Comparison of ENCODE assay signal across 8 cellular contexts in genomic region chr5:158560170-158560569, GRCh38.
DNase-seq lines count a peak whose midpoint lies in the region; ATAC-seq and TF ChIP-seq lines count a peak whose summit lies in the region.

No MANE protein-coding gene starts in this region.

- DNase-seq in AG09319 (ENCODE audit: extremely low read depth, low read depth): peak; percentile 14
- peak; percentile 48 for DNase-seq in activated B cell treated with CpG ODN at 0.5 μM for 24 hours
- no peak for DNase-seq in NCI-H2029 (lab: John Stamatoyannopoulos, UW)
- DNase-seq in NCI-H2171 treated with DMSO at 0.1 percent for 48 hours (lab: John Stamatoyannopoulos, UW): no peak
- no peak for DNase-seq in stimulated activated CD4-positive, alpha-beta T cell treated with anti-CD3 and anti-CD28 coated beads, Interleukin-4, amount 100 ng/mL, for 4 hours
- DNase-seq in activated CD4-positive, CD25-positive, alpha-beta regulatory T cell treated with anti-CD3 and anti-CD28 coated beads, Interleukin-2, amount 50 U/mL, for 72 hours: no peak

- peak overlapping the region; percentile 61 for H3K27ac Mint-ChIP-seq in activated B cell treated with CpG ODN at 0.5 μM for 24 hours

- CTCF ChIA-PET in activated B cell treated with CpG ODN at 0.5 μM for 24 hours (lab: Charles Lee): no interaction called here

- H3K36me3 Mint-ChIP-seq in activated B cell treated with CpG ODN at 0.5 μM for 24 hours (ENCODE audit: low read depth): no peaks in the 10 kb centered on the region

- POLR2A ChIA-PET in activated B cell treated with CpG ODN at 0.5 μM for 24 hours (lab: Charles Lee): interaction anchor here (0.6 to 1.4 kb wide), 5 partner anchors 22 to 699 kb away, joined by 3 to 6 read pairs (median 3); no protein-coding TSS in a partner anchor

- no peaks in the 10 kb centered on the region for H3K27me3 Mint-ChIP-seq in activated B cell treated with CpG ODN at 0.5 μM for 24 hours

- peaks cover 3% of the 10 kb centered on the region for H3K9me3 Mint-ChIP-seq in activated B cell treated with CpG ODN at 0.5 μM for 24 hours

- no peak for TF ChIP-seq CTCF in AG09319 (IDR thresholded peaks at IDR 0.05; ENCODE audit: low read depth, low read length)
- TF ChIP-seq CTCF in activated B cell treated with CpG ODN at 0.5 μM for 24 hours (IDR thresholded peaks at IDR 0.05): no peak

- intact Hi-C loops in activated B cell treated with CpG ODN at 0.5 μM for 24 hours (cut with micrococcal nuclease): loop anchor here (2.0 to 5.0 kb wide), 3 partner anchors 21 to 49 kb away; no protein-coding TSS in a partner anchor

- peak overlapping the region; percentile 68 for H3K4me3 Mint-ChIP-seq in activated B cell treated with CpG ODN at 0.5 μM for 24 hours

- peaks cover 52% of the 10 kb centered on the region for H3K4me1 Mint-ChIP-seq in activated B cell treated with CpG ODN at 0.5 μM for 24 hours

- ATAC-seq in GM19328 (IDR thresholded peaks at IDR 0.05; ENCODE audit: unreplicated experiment): peak; percentile 83
- peak; percentile 94 for ATAC-seq in HG03135 (IDR thresholded peaks at IDR 0.05; ENCODE audit: unreplicated experiment)
- peak; percentile 92 for ATAC-seq in activated B cell treated with CpG ODN at 0.5 μM for 24 hours (ENCODE audit: low read depth)

Comparison
In these comparisons a context has a peak if more than half of its experiments do, and no peak if none do; other contexts are left out.
1. DNase-seq: peak in AG09319 (single experiment) and activated B cell treated with CpG ODN at 0.5 μM for 24 hours (single experiment); none in NCI-H2029 (single experiment), NCI-H2171 treated with DMSO at 0.1 percent for 48 hours (single experiment), stimulated activated CD4-positive, alpha-beta T cell treated with anti-CD3 and anti-CD28 coated beads, Interleukin-4, amount 100 ng/mL, for 4 hours (0 of 2) and activated CD4-positive, CD25-positive, alpha-beta regulatory T cell treated with anti-CD3 and anti-CD28 coated beads, Interleukin-2, amount 50 U/mL, for 72 hours (single experiment).
2. Peak in every context shown above with its lines, with median percentiles within 50 percentile points of each other: ATAC-seq.